ENCODE assay signal across 23 cellular contexts in the genomic region with DNA sequence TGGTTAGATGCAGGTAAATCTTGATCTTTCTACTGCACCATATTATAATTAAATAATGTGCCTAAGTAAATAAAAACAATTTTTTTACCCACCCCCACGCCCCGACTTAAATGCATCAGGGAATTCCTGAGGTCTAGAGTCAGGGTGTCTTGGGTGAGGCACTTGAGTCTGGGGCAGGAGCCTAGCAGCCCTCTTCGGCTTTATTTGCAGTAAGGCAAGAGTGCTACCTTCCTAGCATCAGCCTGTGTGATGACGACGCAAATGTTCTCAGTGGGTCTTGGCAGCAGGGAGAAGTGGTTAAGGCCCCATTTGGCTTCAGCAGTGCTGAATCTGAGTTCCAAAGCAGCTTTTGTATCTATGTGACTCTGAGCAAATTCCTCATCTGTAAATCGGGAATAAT.
"Had no signal": no experiment of that assay in that cellular context is flagged by ENCODE, and none has a peak within 500 bp of the region (broad histone marks: within the 10 kb centered on the region; RNA-seq: fewer than 3 reads in every experiment).

No MANE protein-coding gene starts in this region.

- H3K4me2 ChIP-seq: hepatocyte had no signal

- H3K4me3 Mint-ChIP-seq: dendritic cell treated with granulocyte-macrophage colony-stimulating factor and Interleukin-4, amounts not matched to agents 40 ng/mL and 50 ng/mL, for 4 days; immature natural killer cell; memory B cell had no signal

- H3K4me1 ChIP-seq: colonic mucosa, foreskin keratinocyte, gastroesophageal sphincter had no signal

- H3K27ac ChIP-seq: colonic mucosa, esophagus muscularis mucosa, foreskin keratinocyte, gastroesophageal sphincter, heart left ventricle, hepatocyte had no signal

- H3K9me3 Mint-ChIP-seq: dendritic cell treated with granulocyte-macrophage colony-stimulating factor and Interleukin-4, amounts not matched to agents 40 ng/mL and 50 ng/mL, for 4 days; immature natural killer cell had no signal

- H3K27ac Mint-ChIP-seq: dendritic cell treated with granulocyte-macrophage colony-stimulating factor and Interleukin-4, amounts not matched to agents 40 ng/mL and 50 ng/mL, for 4 days; immature natural killer cell; memory B cell had no signal

- H3K79me2 ChIP-seq: hepatocyte had no signal

- ATAC-seq: foreskin keratinocyte, gastroesophageal sphincter, heart left ventricle, left colon, left lobe of liver, left ventricle myocardium superior had no signal

- H2AFZ ChIP-seq: hepatocyte had no signal

- H3K4me3 ChIP-seq: colonic mucosa, esophagus muscularis mucosa, gastroesophageal sphincter, heart left ventricle, hepatocyte, lung had no signal

- DNase-seq: colonic mucosa; cortex of kidney; effector CD4-positive, alpha-beta T cell; effector memory CD4-positive, alpha-beta T cell; foreskin keratinocyte; heart left ventricle; hypothalamus; immature natural killer cell; islet precursor cell; kidney; kidney glomerular epithelial cell; left colon; left ventricle myocardium superior; mammary epithelial cell; mesendoderm; midbrain had no signal

- H3K36me3 Mint-ChIP-seq: immature natural killer cell, memory B cell had no signal

- H3K27me3 Mint-ChIP-seq: dendritic cell treated with granulocyte-macrophage colony-stimulating factor and Interleukin-4, amounts not matched to agents 40 ng/mL and 50 ng/mL, for 4 days had no signal

- H3K36me3 ChIP-seq: colonic mucosa, esophagus muscularis mucosa, gastroesophageal sphincter, heart left ventricle had no signal

- H3K4me1 Mint-ChIP-seq: immature natural killer cell, memory B cell had no signal

- H3K9me3 ChIP-seq: colonic mucosa, esophagus muscularis mucosa, gastroesophageal sphincter, heart left ventricle had no signal

- H3K27me3 ChIP-seq: colonic mucosa, esophagus muscularis mucosa, foreskin keratinocyte, gastroesophageal sphincter, heart left ventricle, hepatocyte had no signal
